Comparison of ENCODE assay signal across 8 cellular contexts in the genomic region with DNA sequence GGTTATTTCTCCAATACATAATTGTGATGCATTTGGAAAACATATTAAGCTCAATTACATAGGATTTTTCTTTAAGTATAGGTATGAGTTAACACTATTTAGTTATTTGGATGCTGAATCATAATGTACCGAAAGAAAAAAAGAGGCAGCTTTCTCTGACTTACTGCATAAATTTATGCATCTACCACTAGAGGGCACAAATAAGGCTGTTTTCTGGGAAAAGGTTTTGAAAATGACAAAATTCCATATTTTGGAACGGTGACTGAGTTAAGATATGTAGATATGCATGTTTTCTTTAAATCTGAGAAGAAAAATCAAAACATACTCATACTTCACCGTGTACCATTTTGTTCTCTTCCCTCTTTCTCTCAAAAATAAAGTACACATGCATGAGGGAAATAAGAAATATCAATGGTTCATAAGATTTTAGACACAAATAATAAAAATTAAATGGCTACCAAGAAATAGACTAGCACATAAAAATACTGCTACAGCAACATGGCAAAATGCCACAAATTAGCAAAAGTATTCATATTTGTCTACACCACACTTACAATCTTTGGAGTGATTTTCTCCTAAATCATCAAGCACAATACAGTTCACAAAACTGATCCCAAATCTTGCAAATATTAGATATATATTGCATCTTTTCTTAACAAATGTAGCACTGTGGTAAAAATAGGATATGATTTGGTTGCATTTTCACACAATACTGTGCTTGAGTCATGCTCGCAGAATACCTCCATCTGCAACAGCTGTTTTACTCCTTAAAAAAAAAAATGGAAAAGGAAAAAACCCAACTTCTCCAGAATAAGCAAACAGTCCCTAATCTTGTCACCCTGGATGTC.
A peak's percentile ranks its signal among the peaks of the same experiment; 100 is the strongest.
DNase-seq lines count a peak whose midpoint lies in the region; FAIRE-seq and TF ChIP-seq lines count a peak whose summit lies in the region.

No MANE protein-coding gene starts in this region.

- H3K9me3 ChIP-seq in endothelial cell of umbilical vein (replicated peaks; ENCODE audit: control insufficient read depth, insufficient read depth, low read length) (no peaks in the 10 kb centered on the region), sigmoid colon (no peaks in the 10 kb centered on the region)

- TF ChIP-seq CTCF in GM13977 (IDR thresholded peaks at IDR 0.05; ENCODE audit: extremely low read depth, insufficient read depth, missing control alignments) (peak; percentile 64), endothelial cell of umbilical vein (IDR thresholded peaks at IDR 0.05; ENCODE audit: extremely low read depth in 1 of 2, insufficient read depth in 1 of 2, low read depth in 1 of 2, low read length in 2 of 2) (peak; percentile 48 to 51), sigmoid colon (IDR thresholded peaks at IDR 0.05) (peak; percentile 11 to 41 (median 33))

- TF ChIP-seq POLR2A in endothelial cell of umbilical vein (IDR thresholded peaks at IDR 0.05; ENCODE audit: low read depth, low read length) (no peak), sigmoid colon (IDR thresholded peaks at IDR 0.05) (no peak)

- no peak for FAIRE-seq in endothelial cell of umbilical vein (lab: Jason Lieb, UNC)

- no peaks in the 10 kb centered on the region for H3K79me2 ChIP-seq in endothelial cell of umbilical vein (ENCODE audit: control insufficient read depth, insufficient read depth, low read length)

- dilution Hi-C loops in endothelial cell of umbilical vein (cut with MboI; ENCODE audit: extremely low pct_ligation_motif_present, low sequenced_read_pairs), result no loop called here

- intact Hi-C loops in endothelial cell of umbilical vein (cut with micrococcal nuclease), result loop anchor here (1.0 to 10.0 kb wide), 5 partner anchors 233 to 997 kb away; no protein-coding TSS in a partner anchor
- intact Hi-C loops in sigmoid colon (cut with DNase I), result loop anchor here (10.0 kb wide), 1 partner anchor 413 kb away; no protein-coding TSS in a partner anchor

- H3K27me3 ChIP-seq in endothelial cell of umbilical vein (ENCODE audit: control insufficient read depth in 2 of 2, insufficient read depth in 2 of 2, low read length in 2 of 2), result peaks cover 0 to 2% of the 10 kb centered on the region in 2 experiments
- no peaks in the 10 kb centered on the region for H3K27me3 ChIP-seq in sigmoid colon

- WGBS in sigmoid colon, 2 donors, result 36 to 43% methylated on average over 4 of the region's 4 CpGs

- POLR2A ChIA-PET in endothelial cell of umbilical vein (lab: Charles Lee), result no interaction called here

- H3K27ac ChIP-seq in endothelial cell of umbilical vein (ENCODE audit: insufficient read depth, low read depth, low read length) (no peak overlapping the region), sigmoid colon (no peak overlapping the region)

- H2AFZ ChIP-seq in endothelial cell of umbilical vein (ENCODE audit: low read depth, low read length), result no peak overlapping the region

- H3K4me2 ChIP-seq in endothelial cell of umbilical vein (ENCODE audit: insufficient read depth, low read length), result no peak overlapping the region

- DNase-seq in A172 (ENCODE audit: low spot score) (peak; percentile 18), GM13977 (ENCODE audit: low spot score) (peak; percentile 7), NCI-H460 (ENCODE audit: extremely low read depth, low read depth) (peak; percentile 15), endothelial cell of umbilical vein (ENCODE audit: low read depth, low spot score) (peak; percentile 25), sigmoid colon (no peak), NCI-H1436 treated with DMSO at 0.1 percent for 48 hours (lab: John Stamatoyannopoulos, UW) (no peak), T-helper 9 cell (no peak)
- DNase-seq in activated T-cell treated with anti-CD3 and anti-CD28 coated beads, Interleukin-2, amount 50 U/mL, for 48 hours, result no peak

- no peaks in the 10 kb centered on the region for H3K9me1 ChIP-seq in endothelial cell of umbilical vein (replicated peaks; ENCODE audit: control insufficient read depth, extremely low read depth, insufficient read depth, low read length)

- BruUV-seq in endothelial cell of umbilical vein (replicated peaks; lab: Mats Ljungman, UMichigan), result no TSS peak

- no peaks in the 10 kb centered on the region for H4K20me1 ChIP-seq in endothelial cell of umbilical vein (replicated peaks; ENCODE audit: control insufficient read depth, extremely low read depth, insufficient read depth, low read length)

- CTCF ChIA-PET in endothelial cell of umbilical vein (lab: Charles Lee), result interaction anchor here (0.5 to 7.0 kb wide), 41 partner anchors 8 to 1002 kb away, joined by 3 to 264 read pairs (median 4); no protein-coding TSS in a partner anchor

- no peaks in the 10 kb centered on the region for H3K36me3 ChIP-seq in endothelial cell of umbilical vein (ENCODE audit: control insufficient read depth in 2 of 2, extremely low read depth in 1 of 2, insufficient read depth in 2 of 2, low read length in 2 of 2)
- no peaks in the 10 kb centered on the region for H3K36me3 ChIP-seq in sigmoid colon

- H3K4me3 ChIP-seq in endothelial cell of umbilical vein (replicated peaks in 1 of 3; ENCODE audit: insufficient read depth in 1 of 3, low read depth in 1 of 3, low read length in 3 of 3) (no peak overlapping the region), sigmoid colon (no peak overlapping the region)

- no peak overlapping the region for H3K9ac ChIP-seq in endothelial cell of umbilical vein (replicated peaks; ENCODE audit: extremely low read depth, insufficient read depth, low read length)

- no peak for TF ChIP-seq EP300 in sigmoid colon (IDR thresholded peaks at IDR 0.05)

- H3K4me1 ChIP-seq in endothelial cell of umbilical vein (ENCODE audit: control insufficient read depth, extremely low read depth, insufficient read depth, low read length) (no peaks in the 10 kb centered on the region), sigmoid colon (no peaks in the 10 kb centered on the region)

- in situ Hi-C loops in GM13977 (cut with MboI; ENCODE audit: low pct_unique_long_range_greater_than_20kb, low sequenced_read_pairs, unreplicated experiment), result no loop called here

TF ChIP-seq in endothelial cell of umbilical vein, 7 proteins besides CTCF, POLR2A, EP300 and RAD21:
- TF ChIP-seq MYC (IDR thresholded peaks at IDR 0.05; ENCODE audit: low read depth, low read length) (no peak), FOS (IDR thresholded peaks at IDR 0.05; ENCODE audit: borderline replicate concordance, insufficient read depth, low read length) (no peak), EZH2 (IDR thresholded peaks at IDR 0.05; ENCODE audit: borderline replicate concordance, low read depth, low read length, severe bottlenecking) (no peak), GATA2 (IDR thresholded peaks at IDR 0.05; ENCODE audit: insufficient read depth, insufficient read length, low read depth, low read length) (no peak), JUN (IDR thresholded peaks at IDR 0.05; ENCODE audit: borderline replicate concordance, insufficient read depth, insufficient read length, low read depth) (no peak), POLR2AphosphoS5 (IDR thresholded peaks at IDR 0.05; ENCODE audit: insufficient read depth, low read depth, low read length) (no peak)
- TF ChIP-seq, protein P1, sequence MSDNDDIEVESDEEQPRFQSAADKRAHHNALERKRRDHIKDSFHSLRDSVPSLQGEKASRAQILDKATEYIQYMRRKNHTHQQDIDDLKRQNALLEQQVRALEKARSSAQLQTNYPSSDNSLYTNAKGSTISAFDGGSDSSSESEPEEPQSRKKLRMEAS (IDR thresholded peaks at IDR 0.05; ENCODE audit: insufficient read depth, insufficient read length), result no peak

Comparison
In these comparisons a context has a peak if more than half of its experiments do, and no peak if none do; other contexts are left out.
1. DNase-seq: peak in A172 (single experiment), GM13977 (single experiment), NCI-H460 (single experiment) and endothelial cell of umbilical vein (single experiment); none in sigmoid colon (single experiment), NCI-H1436 treated with DMSO at 0.1 percent for 48 hours (single experiment), activated T-cell treated with anti-CD3 and anti-CD28 coated beads, Interleukin-2, amount 50 U/mL, for 48 hours (0 of 2) and T-helper 9 cell (single experiment).
2. Peak in every context shown above with its lines, with median percentiles within 50 percentile points of each other: CTCF ChIP-seq.